Comparison of ENCODE assay signal across 13 cellular contexts in the genomic region with DNA sequence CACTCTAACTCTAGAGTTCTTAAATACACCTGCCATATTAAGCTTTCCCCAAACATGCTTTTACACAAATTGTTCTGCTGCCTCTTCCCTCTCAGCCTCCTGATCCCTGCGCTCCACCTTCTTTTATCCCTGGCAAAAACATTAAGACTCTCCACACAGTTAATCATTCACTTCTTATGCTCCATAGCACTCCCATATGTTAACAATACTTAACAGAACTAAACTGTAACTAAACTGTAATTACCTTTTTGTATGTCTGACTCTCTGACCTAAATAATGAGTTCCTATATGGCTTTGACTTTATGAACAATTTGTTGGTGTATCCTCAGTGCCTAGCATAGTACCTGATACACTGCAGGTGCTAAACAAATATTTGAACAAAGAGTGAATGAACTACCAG.
"Had no signal": no experiment of that assay in that cellular context is flagged by ENCODE, and none has a peak within 500 bp of the region (broad histone marks: within the 10 kb centered on the region; RNA-seq: fewer than 3 reads in every experiment).

No MANE protein-coding gene starts in this region.

- DNase-seq: activated CD4-positive, alpha-beta memory T cell treated with anti-CD3 and anti-CD28 coated beads, Interleukin-2, amount 10 ng/mL, durations not matched to agents 7 days and 5 days; effector CD4-positive, alpha-beta T cell; foreskin keratinocyte; head of caudate nucleus; left ventricle myocardium inferior; mesendoderm; posterior cingulate gyrus; SJCRH30; SW 1271 had no signal

- H3K4me1 Mint-ChIP-seq: activated CD4-positive, alpha-beta memory T cell treated with anti-CD3 and anti-CD28 coated beads, Interleukin-2, amount 10 ng/mL, durations not matched to agents 7 days and 5 days had no signal

- H3K27me3 ChIP-seq: ascending aorta, foreskin keratinocyte, neutrophil, right atrium auricular region, SJCRH30 had no signal

- H3K4me1 ChIP-seq: ascending aorta, foreskin keratinocyte, left ventricle myocardium inferior, right atrium auricular region, SJCRH30 had no signal

- H3K9me3 Mint-ChIP-seq: activated CD4-positive, alpha-beta memory T cell treated with anti-CD3 and anti-CD28 coated beads, Interleukin-2, amount 10 ng/mL, durations not matched to agents 7 days and 5 days had no signal

- H3K9me3 ChIP-seq: ascending aorta, left ventricle myocardium inferior, neutrophil, right atrium auricular region, SJCRH30 had no signal

- H3K4me3 ChIP-seq: ascending aorta, left ventricle myocardium inferior, right atrium auricular region, SJCRH30, skin epidermis had no signal

- H3K27me3 Mint-ChIP-seq: activated CD4-positive, alpha-beta memory T cell treated with anti-CD3 and anti-CD28 coated beads, Interleukin-2, amount 10 ng/mL, durations not matched to agents 7 days and 5 days had no signal

- H3K4me3 Mint-ChIP-seq: activated CD4-positive, alpha-beta memory T cell treated with anti-CD3 and anti-CD28 coated beads, Interleukin-2, amount 10 ng/mL, durations not matched to agents 7 days and 5 days had no signal

- H3K27ac Mint-ChIP-seq: activated CD4-positive, alpha-beta memory T cell treated with anti-CD3 and anti-CD28 coated beads, Interleukin-2, amount 10 ng/mL, durations not matched to agents 7 days and 5 days had no signal

- H3K27ac ChIP-seq: ascending aorta, foreskin keratinocyte, left ventricle myocardium inferior, neutrophil, right atrium auricular region, SJCRH30, skin epidermis had no signal

- ATAC-seq: foreskin keratinocyte had no signal
